ENCODE assay signal across 14 cellular contexts in genomic region chr2:46300406-46300832, GRCh38. TPM values are rescaled to one million over a fixed set of nuclear protein-coding genes. Genes with fewer than 3 reads are reported as not detected.
DNase-seq lines count a peak whose midpoint lies in the region; TF ChIP-seq lines count a peak whose summit lies in the region.
"Had no signal": no experiment of that assay in that cellular context is flagged by ENCODE, and none has a peak within 500 bp of the region (broad histone marks: within the 10 kb centered on the region; RNA-seq: fewer than 3 reads in every experiment).

No MANE protein-coding gene starts in this region.

- TF ChIP-seq CTCF in CD14-positive monocyte (IDR thresholded peaks at IDR 0.05), result no peak
- TF ChIP-seq CTCF in fibroblast of pulmonary artery (IDR thresholded peaks at IDR 0.05; ENCODE audit: low read length, missing control alignments), result no peak
- no peak for TF ChIP-seq CTCF in sigmoid colon (IDR thresholded peaks at IDR 0.05)

- peaks cover 19% of the 10 kb centered on the region for H3K4me1 ChIP-seq in adipocyte (ENCODE audit: control insufficient read depth, insufficient read depth, low read length)
- H3K4me1 ChIP-seq in sigmoid colon, result peaks cover 0 to 31% (median 16%) of the 10 kb centered on the region in 4 donors

- H3K9me3 Mint-ChIP-seq in CD14-positive monocyte, result peaks cover 0 to 21% (median 8%) of the 10 kb centered on the region in 7 donors
- H3K9me3 Mint-ChIP-seq: activated naive CD4-positive, alpha-beta T cell treated with anti-CD3 and anti-CD28 coated beads, Interleukin-2, amount 50 U/mL, for 72 hours had no signal

- H3K9me3 ChIP-seq in adipocyte (ENCODE audit: control insufficient read depth, low read length), result no peaks in the 10 kb centered on the region
- no peaks in the 10 kb centered on the region for H3K9me3 ChIP-seq in sigmoid colon

- H3K4me1 Mint-ChIP-seq in CD14-positive monocyte, result peaks cover 33% of the 10 kb centered on the region

- H3K27me3 Mint-ChIP-seq in CD14-positive monocyte (ENCODE audit: low read depth in 3 of 3), result peaks cover 72 to 82% (median 78%) of the 10 kb centered on the region in 3 donors

- peak overlapping the region; percentile 98 for H3K9ac ChIP-seq in adipocyte (ENCODE audit: low read length)

- H3K36me3 ChIP-seq in adipocyte (ENCODE audit: control insufficient read depth, insufficient read depth, low read length, severe bottlenecking) (no peaks in the 10 kb centered on the region), sigmoid colon (no peaks in the 10 kb centered on the region)

- TF ChIP-seq POLR2A in sigmoid colon (IDR thresholded peaks at IDR 0.05), result no peak

- H3K4me3 ChIP-seq in adipocyte (ENCODE audit: low read length), result peak overlapping the region; percentile 99
- peak overlapping the region; percentile 98 for H3K4me3 ChIP-seq in fibroblast of pulmonary artery (replicated peaks; ENCODE audit: low read depth, low read length)
- peak overlapping the region; percentile 62 to 81 (median 72) for H3K4me3 ChIP-seq in sigmoid colon

- H3K27me3 ChIP-seq in adipocyte (replicated peaks; ENCODE audit: control insufficient read depth, insufficient read depth, low read length) (no peaks in the 10 kb centered on the region), sigmoid colon (no peaks in the 10 kb centered on the region)

- WGBS in sigmoid colon, 2 donors, result 45 to 80% methylated on average over 6 of the region's 6 CpGs

- DNase-seq in CD14-positive monocyte (ENCODE audit: low spot score) (no peak), adipocyte (ENCODE audit: low read depth) (no peak), fibroblast of pulmonary artery (ENCODE audit: low read depth) (peak; percentile 41), sigmoid colon (no peak), HUDEP-2 (lab: John Stamatoyannopoulos, UW; ENCODE audit: unreplicated experiment in 76 of 76) (no peak), NCI-H1436 treated with DMSO at 0.1 percent for 48 hours (lab: John Stamatoyannopoulos, UW) (no peak), germinal center (ENCODE audit: low spot score) (no peak), cortex of kidney (lab: John Stamatoyannopoulos, UW) (no peak)
- DNase-seq: activated CD4-positive, alpha-beta T cell treated with anti-CD3 and anti-CD28 coated beads for 48 hours; CD8-positive, alpha-beta memory T cell; NCI-H2171; stimulated activated CD4-positive, alpha-beta T cell treated with anti-CD3 and anti-CD28 coated beads, Interleukin-4, amount 100 ng/mL, for 1 hour had no signal

- H3K4me3 Mint-ChIP-seq in CD14-positive monocyte, result peak overlapping the region; percentile 24 to 98

- peak overlapping the region; percentile 88 to 93 (median 90) for H3K27ac ChIP-seq in sigmoid colon

- peaks cover 8 to 12% of the 10 kb centered on the region in 2 donors for H3K36me3 Mint-ChIP-seq in CD14-positive monocyte

- intact Hi-C loops in CD14-positive monocyte (cut with micrococcal nuclease) (no loop called here), sigmoid colon (cut with DNase I) (no loop called here)

- H3K27ac Mint-ChIP-seq in CD14-positive monocyte, result no peak overlapping the region
- H3K27ac Mint-ChIP-seq: activated naive CD4-positive, alpha-beta T cell treated with anti-CD3 and anti-CD28 coated beads, Interleukin-2, amount 50 U/mL, for 72 hours; mesothelial cell of epicardium had no signal

- TF ChIP-seq EP300 in sigmoid colon (IDR thresholded peaks at IDR 0.05), result no peak

RNA-seq across cellular contexts. Expression of gene EPAS1, which starts 3.2 kb away (rescaled TPM):
- polyA plus RNA-seq in CD14-positive monocyte (under 1 TPM; 0.11 to 0.88 TPM), sigmoid colon (10 to 100 TPM; 57.8 to 82.8 (median 64.3) TPM)
- 10 to 100 TPM; 56.8 to 97.8 (median 61.1) TPM for total RNA-seq in sigmoid colon

Comparison
In these comparisons a context has a peak if more than half of its experiments do, and no peak if none do; other contexts are left out.
1. RNA of gene EPAS1, which starts 3.2 kb away (polyA plus RNA-seq): 57.8 to 82.8 TPM in sigmoid colon; 0.11 to 0.88 TPM in CD14-positive monocyte; every median in the first group is over 10 times any median in the second.
2. Peak in every context shown above with its lines, with median percentiles within 50 percentile points of each other: H3K4me3 ChIP-seq.